In the genomic region with DNA sequence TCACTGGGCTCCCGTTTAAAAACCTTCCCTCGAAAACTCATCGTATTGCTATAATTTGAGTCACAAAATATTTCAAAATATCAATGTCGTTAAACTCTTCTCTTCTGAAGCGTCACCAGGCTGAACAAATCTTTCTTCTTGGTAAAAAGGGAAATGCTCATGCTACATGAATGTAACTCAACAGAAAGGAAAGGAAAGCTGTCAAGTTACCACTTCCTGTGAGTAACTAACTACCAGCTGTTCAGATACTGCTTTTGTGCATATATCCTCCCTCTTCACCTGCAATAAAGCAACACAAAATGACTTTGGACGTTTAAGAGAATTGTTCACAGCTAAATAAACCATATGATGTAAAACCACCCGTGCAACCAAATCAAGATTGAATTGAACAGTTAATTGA, we compare ENCODE assay signal across 8 cellular contexts.
A peak's percentile ranks its signal among the peaks of the same experiment; 100 is the strongest.
DNase-seq lines count a peak whose midpoint lies in the region; ATAC-seq and TF ChIP-seq lines count a peak whose summit lies in the region.

No MANE protein-coding gene starts in this region.

- CTCF ChIA-PET in GM10248 (lab: Yijun Ruan, JAX): interaction anchor here (1.0 to 3.6 kb wide), 3 partner anchors 13 to 55 kb away, joined by 3 to 11 read pairs (median 8); no protein-coding TSS in a partner anchor

- DNase-seq in Kasumi-1 (lab: John Stamatoyannopoulos, UW): peak; percentile 63 to 70
- DNase-seq in astrocyte of the spinal cord (ENCODE audit: low read depth, low spot score): peak; percentile 82
- DNase-seq in non-pigmented ciliary epithelial cell (ENCODE audit: low read depth): peak; percentile 70
- no peak for DNase-seq in stimulated activated CD4-positive, alpha-beta T cell treated with anti-CD3 and anti-CD28 coated beads, Interleukin-4, amount 100 ng/mL, for 4 hours
- no peak for DNase-seq in GM19238 (ENCODE audit: insufficient read length, low spot score)
- no peak for DNase-seq in GM10248 (ENCODE audit: extremely low spot score)

- H3K4me3 ChIP-seq in GM12875 (ENCODE audit: low read depth, low read length) (peak overlapping the region; percentile 46), astrocyte of the spinal cord (ENCODE audit: low read depth, low read length) (peak overlapping the region; percentile 28)

- peak; percentile 77 for ATAC-seq in GM21723 (IDR thresholded peaks at IDR 0.05; ENCODE audit: unreplicated experiment)

- no peak for TF ChIP-seq CTCF in GM12875 (IDR thresholded peaks at IDR 0.05; ENCODE audit: borderline replicate concordance, insufficient read depth, low read depth, low read length)
- no peak for TF ChIP-seq CTCF in astrocyte of the spinal cord (IDR thresholded peaks at IDR 0.05; ENCODE audit: low read depth, low read length)
- TF ChIP-seq CTCF in GM10248 (IDR thresholded peaks at IDR 0.05; ENCODE audit: control extremely low read depth, extremely low read depth, low read depth, missing control alignments): no peak

- POLR2A ChIA-PET in GM10248 (lab: Yijun Ruan, JAX): no interaction called here

- in situ Hi-C loops in astrocyte of the spinal cord (cut with HindIII; ENCODE audit: low sequenced_read_pairs): no loop called here

Comparison
In these comparisons a context has a peak if more than half of its experiments do, and no peak if none do; other contexts are left out.
1. DNase-seq: peak in Kasumi-1 (2 of 2), astrocyte of the spinal cord (single experiment) and non-pigmented ciliary epithelial cell (single experiment); none in stimulated activated CD4-positive, alpha-beta T cell treated with anti-CD3 and anti-CD28 coated beads, Interleukin-4, amount 100 ng/mL, for 4 hours (0 of 2), GM19238 (single experiment) and GM10248 (single experiment).